Comparison of ENCODE assay signal across 28 cellular contexts in genomic region chr14:28895389-28895788, GRCh38.
"Had no signal": no experiment of that assay in that cellular context is flagged by ENCODE, and none has a peak within 500 bp of the region (broad histone marks: within the 10 kb centered on the region; RNA-seq: fewer than 3 reads in every experiment).

No MANE protein-coding gene starts in this region.

- H3K9me3 Mint-ChIP-seq: dendritic cell treated with granulocyte-macrophage colony-stimulating factor and Interleukin-4, amounts not matched to agents 40 ng/mL and 50 ng/mL, for 4 days; endodermal cell had no signal

- H3K27me3 ChIP-seq: colonic mucosa, dorsolateral prefrontal cortex, esophagus muscularis mucosa, esophagus squamous epithelium, foreskin keratinocyte, gastrocnemius medialis, gastroesophageal sphincter, heart left ventricle, heart right ventricle had no signal

- ATAC-seq: effector memory CD8-positive, alpha-beta T cell; esophagus mucosa; foreskin keratinocyte; gastrocnemius medialis; gastroesophageal sphincter; heart left ventricle; heart right ventricle had no signal

- FAIRE-seq: colon, endometrium, endothelial cell of umbilical vein had no signal

- H3K4me1 ChIP-seq: colonic mucosa, esophagus muscularis mucosa, esophagus squamous epithelium, foreskin keratinocyte, gastrocnemius medialis, gastroesophageal sphincter, heart left ventricle, heart right ventricle had no signal

- H3K27ac Mint-ChIP-seq: dendritic cell treated with granulocyte-macrophage colony-stimulating factor and Interleukin-4, amounts not matched to agents 40 ng/mL and 50 ng/mL, for 4 days; effector memory CD8-positive, alpha-beta T cell; endodermal cell had no signal

- H3K4me1 Mint-ChIP-seq: endodermal cell had no signal

- DNase-seq: colonic mucosa; cortex of kidney; dermis blood vessel endothelial cell; dorsolateral prefrontal cortex; effector CD4-positive, alpha-beta T cell; effector CD8-positive, alpha-beta T cell; effector memory CD4-positive, alpha-beta T cell; effector memory CD8-positive, alpha-beta T cell; endodermal cell; erythroblast; esophagus squamous epithelium; foreskin fibroblast; foreskin keratinocyte; foreskin melanocyte; gastrocnemius medialis; glutamatergic neuron; head of caudate nucleus; heart left ventricle; heart right ventricle had no signal

- H3K27ac ChIP-seq: colonic mucosa, coronary artery, dorsolateral prefrontal cortex, epithelial cell of prostate, esophagus muscularis mucosa, esophagus squamous epithelium, foreskin keratinocyte, gastrocnemius medialis, gastroesophageal sphincter, heart left ventricle, heart right ventricle had no signal

- H3K4me3 Mint-ChIP-seq: dendritic cell treated with granulocyte-macrophage colony-stimulating factor and Interleukin-4, amounts not matched to agents 40 ng/mL and 50 ng/mL, for 4 days; effector memory CD8-positive, alpha-beta T cell; endodermal cell had no signal

- H3K36me3 ChIP-seq: colonic mucosa, esophagus muscularis mucosa, esophagus squamous epithelium, gastrocnemius medialis, gastroesophageal sphincter, heart left ventricle, heart right ventricle had no signal

- H3K9me3 ChIP-seq: colonic mucosa, esophagus muscularis mucosa, esophagus squamous epithelium, gastrocnemius medialis, gastroesophageal sphincter, heart left ventricle, heart right ventricle had no signal

- H3K4me3 ChIP-seq: colonic mucosa, coronary artery, dorsolateral prefrontal cortex, esophagus muscularis mucosa, esophagus squamous epithelium, gastrocnemius medialis, gastroesophageal sphincter, heart left ventricle, heart right ventricle had no signal

- H3K27me3 Mint-ChIP-seq: dendritic cell treated with granulocyte-macrophage colony-stimulating factor and Interleukin-4, amounts not matched to agents 40 ng/mL and 50 ng/mL, for 4 days; effector memory CD8-positive, alpha-beta T cell had no signal
